ENCODE assay signal across 8 cellular contexts in genomic region chr21:37367758-37368535, GRCh38. TPM values are rescaled to one million over a fixed set of nuclear protein-coding genes. Genes with fewer than 3 reads are reported as not detected.
DNase-seq lines count a peak whose midpoint lies in the region; ATAC-seq, FAIRE-seq and TF ChIP-seq lines count a peak whose summit lies in the region.

No MANE protein-coding gene starts in this region.

- H3K27me3 Mint-ChIP-seq in activated naive CD8-positive, alpha-beta T cell: no peaks in the 10 kb centered on the region

- no peak for DNase-seq in A549 (ENCODE audit: low read depth in 1 of 2, low spot score in 1 of 2)
- DNase-seq in RPMI7951 (ENCODE audit: low read depth): peak; percentile 39
- DNase-seq in heart right ventricle: peak; percentile 60 to 72
- no peak for DNase-seq in retinal pigment epithelial cell (ENCODE audit: low read depth)
- DNase-seq in mucosa of gallbladder (ENCODE audit: low spot score): no peak
- DNase-seq in NCI-H1436 (lab: John Stamatoyannopoulos, UW): no peak

- H3K4me1 ChIP-seq in A549: peaks cover 30% of the 10 kb centered on the region; the same call in 2 of the 3 replicates
- H3K4me1 ChIP-seq in heart right ventricle: peaks cover 4 to 59% (median 54%) of the 10 kb centered on the region in 9 donors

- H3K27ac ChIP-seq in A549: peak overlapping the region; percentile 98 to 99
- H3K27ac ChIP-seq in heart right ventricle: peak overlapping the region; percentile 97 to 100 (median 100)

- no peaks in the 10 kb centered on the region for H3K36me3 Mint-ChIP-seq in activated naive CD8-positive, alpha-beta T cell

- ATAC-seq in A549: peak in 1 of 2 experiments; percentile 5; a peak in 2 of 6 replicates
- peak in 7 of 8 donors; percentile 7 to 55 (median 12) for ATAC-seq in heart right ventricle

- H3K9me3 Mint-ChIP-seq in activated naive CD8-positive, alpha-beta T cell (ENCODE audit: low read depth): no peaks in the 10 kb centered on the region

- TF ChIP-seq EP300 in A549 (IDR thresholded peaks at IDR 0.05): no peak

- H3K4me3 ChIP-seq in A549 (peak overlapping the region; percentile 79), heart right ventricle (peak overlapping the region; percentile 29 to 98 (median 84)), retinal pigment epithelial cell (ENCODE audit: low read length) (peak overlapping the region; percentile 76)

- no peak for TF ChIP-seq RAD21 in A549 (conservative IDR thresholded peaks at IDR 0.05 in 1 of 2, IDR thresholded peaks at IDR 0.05 in 1 of 2)

- CTCF ChIA-PET in A549 (lab: Yijun Ruan, JAX): no interaction called here

- intact Hi-C loops in heart right ventricle (cut with DNase I): loop anchor here in 7 of 10 donors (2.0 to 10.0 kb wide), 14 partner anchors 69 to 199 kb away; partner anchors contain the start of gene VPS26C (in 3 of the 7)

- no peaks in the 10 kb centered on the region for H3K36me3 ChIP-seq in heart right ventricle

- H3K9me3 ChIP-seq in A549: no peaks in the 10 kb centered on the region
- no peaks in the 10 kb centered on the region for H3K9me3 ChIP-seq in heart right ventricle

- H3K27me3 ChIP-seq in heart right ventricle: no peaks in the 10 kb centered on the region

- TF ChIP-seq POLR2A in A549 (IDR thresholded peaks at IDR 0.05; ENCODE audit: low read length) (no peak), GM18951 (IDR thresholded peaks at IDR 0.05; ENCODE audit: extremely low read depth, insufficient read depth, insufficient read length) (peak; percentile 50)

- POLR2A ChIA-PET in A549 (lab: Yijun Ruan, JAX): interaction anchor here (0.9 to 1.7 kb wide), 2 partner anchors 101 to 196 kb away, joined by 4 to 5 read pairs; partner anchors contain the start of gene VPS26C

- peak overlapping the region; percentile 91 for H3K4me2 ChIP-seq in A549

- WGBS in A549 (ENCODE audit: missing lambda C conversion rate): 2% methylated on average over 14 of the region's 61 CpGs
- WGBS in heart right ventricle, 2 donors: 1% methylated on average over 52 to 61 of the region's 61 CpGs

- no peak for TF ChIP-seq CTCF in A549 (IDR thresholded peaks at IDR 0.05)
- no peak for TF ChIP-seq CTCF in heart right ventricle (IDR thresholded peaks at IDR 0.05)
- TF ChIP-seq CTCF in retinal pigment epithelial cell (conservative IDR thresholded peaks at IDR 0.05; ENCODE audit: low read depth, low read length): no peak

- H3K4me1 Mint-ChIP-seq in activated naive CD8-positive, alpha-beta T cell (ENCODE audit: low read depth): peaks cover 57% of the 10 kb centered on the region

- in situ Hi-C loops in GM18951 (cut with MboI; ENCODE audit: low sequenced_read_pairs, unreplicated experiment): no loop called here

- H3K4me3 Mint-ChIP-seq in activated naive CD8-positive, alpha-beta T cell: peak overlapping the region; percentile 94

- H3K27ac Mint-ChIP-seq in activated naive CD8-positive, alpha-beta T cell: peak overlapping the region; percentile 91

- FAIRE-seq in A549 (lab: Jason Lieb, UNC): no peak

TF ChIP-seq in A549, 52 proteins besides CTCF, POLR2A, EP300 and RAD21:
- TF ChIP-seq ATOH8 (CRISPR knock-in tag; IDR thresholded peaks at IDR 0.05; ENCODE audit: low read depth) (no peak), NR3C1 (IDR thresholded peaks at IDR 0.05) (no peak), FOSL2 (IDR thresholded peaks at IDR 0.05) (no peak), FOSL2 (CRISPR knock-in tag; IDR thresholded peaks at IDR 0.05) (no peak), PHF8 (IDR thresholded peaks at IDR 0.05; ENCODE audit: borderline replicate concordance, low read depth) (no peak), USF2 (IDR thresholded peaks at IDR 0.05) (no peak), MAX (IDR thresholded peaks at IDR 0.05) (no peak), ZNF302 (CRISPR knock-in tag; IDR thresholded peaks at IDR 0.05) (no peak), MYC (IDR thresholded peaks at IDR 0.05; ENCODE audit: borderline replicate concordance, low read length) (no peak), NPAS2 (CRISPR knock-in tag; IDR thresholded peaks at IDR 0.05; ENCODE audit: borderline replicate concordance) (no peak)
TF ChIP-seq in A549: peak in this region for 0.

RNA-seq across cellular contexts. Expression of gene DYRK1A, which starts 1.4 kb away (rescaled TPM):
- polyA plus RNA-seq in A549 (2011; rRNA removed) (29.4 and 33.5 TPM in 2 replicates), A549 (2017; fragmentation: RNase III; extraction: RNeasy Plus Mini Kit Qiagen cat#74134 plus additional on column Dnase treatment) (11.6 to 13.6 TPM (median 12.7 TPM) in 3 replicates), heart right ventricle (10 to 100 TPM; 24.7 to 30.6 TPM)
- 10.4 and 15.9 TPM in 2 replicates for polyA plus RNA-seq in A549 (2012; cell fraction: cytosol; rRNA removed)
- polyA plus RNA-seq in A549 (2012; cell fraction: nucleus; rRNA removed): 21.9 and 22.7 TPM in 2 replicates
- 91.7 and 108 TPM in 2 replicates for polyA minus RNA-seq in A549 (2011; rRNA and poly(A)+ RNA removed)
- total RNA-seq in RPMI7951 (2014; rRNA removed; shearing (Covaris generic)): 30.2 and 32.9 TPM in 2 replicates
- total RNA-seq in heart right ventricle (10 to 100 TPM; 57.6 to 94.2 (median 75.0) TPM), mucosa of gallbladder (70.2 TPM)

Comparison
In these comparisons a context has a peak if more than half of its experiments do, and no peak if none do; other contexts are left out.
1. DNase-seq: peak in RPMI7951 (single experiment) and heart right ventricle (2 of 2); none in A549 (0 of 2), retinal pigment epithelial cell (single experiment), mucosa of gallbladder (single experiment) and NCI-H1436 (single experiment).
2. Peak in every context shown above with its lines, with median percentiles within 50 percentile points of each other: H3K4me3 ChIP-seq.